Comparison of ENCODE assay signal across 23 cellular contexts in the genomic region with DNA sequence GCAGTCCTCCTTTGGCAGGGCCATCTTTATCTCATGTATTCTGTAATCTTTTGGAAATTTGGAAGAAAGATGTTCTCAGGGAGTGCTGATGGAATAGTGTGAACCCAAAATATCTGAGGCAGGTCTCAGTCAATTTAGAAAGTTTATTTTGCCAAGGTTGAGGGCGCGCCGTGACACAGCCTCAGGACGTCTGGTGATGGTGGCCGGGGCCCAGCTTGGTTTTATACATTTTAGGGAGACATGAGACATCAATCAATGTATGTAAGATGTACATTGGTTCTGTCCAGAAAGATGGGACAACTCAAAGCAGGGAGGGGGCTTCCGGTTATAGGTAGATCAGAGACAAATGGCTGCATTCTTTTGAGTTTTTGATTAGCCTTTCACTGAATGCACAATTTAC.
"Had no signal": no experiment of that assay in that cellular context is flagged by ENCODE, and none has a peak within 500 bp of the region (broad histone marks: within the 10 kb centered on the region; RNA-seq: fewer than 3 reads in every experiment).

No MANE protein-coding gene starts in this region.

- H3K4me3 Mint-ChIP-seq: activated CD4-positive, alpha-beta memory T cell treated with anti-CD3 and anti-CD28 coated beads for 36 hours; activated CD4-positive, alpha-beta T cell treated with anti-CD3 and anti-CD28 coated beads, Interleukin-2, amount 10 ng/mL, durations not matched to agents 7 days and 5 days; activated naive CD4-positive, alpha-beta T cell treated with anti-CD3 and anti-CD28 coated beads, Interleukin-2, amount 10 ng/mL, durations not matched to agents 7 days and 5 days; activated naive CD8-positive, alpha-beta T cell treated with anti-CD3 and anti-CD28 coated beads for 36 hours; activated T-cell treated with anti-CD3 and anti-CD28 coated beads, Interleukin-2, amount 50 U/mL, for 4 hours; IgD-negative memory B cell had no signal

- H3K4me1 Mint-ChIP-seq: activated CD4-positive, alpha-beta T cell treated with anti-CD3 and anti-CD28 coated beads, Interleukin-2, amount 10 ng/mL, durations not matched to agents 7 days and 5 days; activated naive CD4-positive, alpha-beta T cell treated with anti-CD3 and anti-CD28 coated beads, Interleukin-2, amount 10 ng/mL, durations not matched to agents 7 days and 5 days; activated naive CD8-positive, alpha-beta T cell treated with anti-CD3 and anti-CD28 coated beads for 36 hours had no signal

- H3K9me3 Mint-ChIP-seq: activated CD4-positive, alpha-beta memory T cell treated with anti-CD3 and anti-CD28 coated beads for 36 hours; activated CD4-positive, alpha-beta T cell treated with anti-CD3 and anti-CD28 coated beads, Interleukin-2, amount 10 ng/mL, durations not matched to agents 7 days and 5 days; activated naive CD4-positive, alpha-beta T cell treated with anti-CD3 and anti-CD28 coated beads, Interleukin-2, amount 10 ng/mL, durations not matched to agents 7 days and 5 days; activated naive CD8-positive, alpha-beta T cell treated with anti-CD3 and anti-CD28 coated beads for 36 hours; activated T-cell treated with anti-CD3 and anti-CD28 coated beads, Interleukin-2, amount 50 U/mL, for 4 hours; activated T-helper 17 cell treated with anti-CD3 and anti-CD28 coated beads, Interleukin-2, amount 50 U/mL, for 72 hours; IgD-negative memory B cell had no signal

- H3K27ac Mint-ChIP-seq: activated CD4-positive, alpha-beta memory T cell treated with anti-CD3 and anti-CD28 coated beads for 36 hours; activated CD4-positive, alpha-beta T cell treated with anti-CD3 and anti-CD28 coated beads, Interleukin-2, amount 10 ng/mL, durations not matched to agents 7 days and 5 days; activated naive CD4-positive, alpha-beta T cell treated with anti-CD3 and anti-CD28 coated beads, Interleukin-2, amount 10 ng/mL, durations not matched to agents 7 days and 5 days; activated naive CD8-positive, alpha-beta T cell treated with anti-CD3 and anti-CD28 coated beads for 36 hours; IgD-negative memory B cell had no signal

- H3K27me3 Mint-ChIP-seq: activated naive CD8-positive, alpha-beta T cell treated with anti-CD3 and anti-CD28 coated beads for 36 hours had no signal

- ATAC-seq: activated T-cell treated with anti-CD3 and anti-CD28 coated beads, Interleukin-2, amount 50 U/mL, for 4 hours had no signal

- H3K36me3 Mint-ChIP-seq: activated CD4-positive, alpha-beta memory T cell treated with anti-CD3 and anti-CD28 coated beads for 36 hours; activated naive CD4-positive, alpha-beta T cell treated with anti-CD3 and anti-CD28 coated beads, Interleukin-2, amount 10 ng/mL, durations not matched to agents 7 days and 5 days; activated naive CD8-positive, alpha-beta T cell treated with anti-CD3 and anti-CD28 coated beads for 36 hours had no signal

- DNase-seq: activated CD4-positive, alpha-beta memory T cell treated with anti-CD3 and anti-CD28 coated beads for 36 hours; activated CD4-positive, CD25-positive, alpha-beta regulatory T cell; activated gamma-delta T cell; activated naive CD4-positive, alpha-beta T cell treated with anti-CD3 and anti-CD28 coated beads, Interleukin-2, amount 10 ng/mL, durations not matched to agents 7 days and 5 days; activated naive CD8-positive, alpha-beta T cell treated with anti-CD3 and anti-CD28 coated beads for 36 hours; activated T-cell treated with anti-CD3 and anti-CD28 coated beads, Interleukin-2, amount 50 U/mL, for 4 hours; brain microvascular endothelial cell; KG1; NCI-H1092; NCI-H1417; NCI-H1694; NCI-H2029; NCI-H345; NCI-H510A; NCI-H526 treated with DMSO at 0.1 percent for 48 hours; Peyer's patch; Right ventricle myocardium superior; SJCRH30; SK-N-SH; T-helper 1 cell had no signal
